ENCODE assay signal across 22 cellular contexts in the genomic region with DNA sequence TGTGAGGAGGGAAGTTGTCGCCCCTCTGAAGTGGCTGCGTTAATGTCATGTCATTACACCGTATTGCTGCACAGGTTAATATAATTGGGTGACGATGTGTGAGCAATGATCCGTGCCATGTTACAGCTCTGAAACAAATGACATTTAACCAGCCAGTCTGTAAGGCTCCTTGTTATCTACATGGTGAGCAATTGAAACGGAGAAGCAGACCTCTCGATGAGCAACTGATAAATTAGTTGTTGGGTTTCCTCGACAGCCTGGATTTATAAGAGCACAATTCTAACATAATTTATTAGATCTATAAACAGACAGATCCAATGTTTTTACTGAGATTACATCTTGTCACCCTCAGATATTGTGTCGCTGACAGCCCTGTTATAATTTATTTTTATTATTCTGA.
"Had no signal": no experiment of that assay in that cellular context is flagged by ENCODE, and none has a peak within 500 bp of the region (broad histone marks: within the 10 kb centered on the region; RNA-seq: fewer than 3 reads in every experiment).

No MANE protein-coding gene starts in this region.

- H3K4me1 ChIP-seq: ascending aorta, esophagus squamous epithelium, gastroesophageal sphincter, lower lobe of right lung, transverse colon had no signal

- ATAC-seq: activated CD4-positive, alpha-beta T cell treated with anti-CD3 and anti-CD28 coated beads for 36 hours; activated naive CD4-positive, alpha-beta T cell treated with anti-CD3 and anti-CD28 coated beads, Interleukin-2, amount 50 U/mL, for 72 hours; activated T-helper 17 cell treated with anti-CD3 and anti-CD28 coated beads, Interleukin-2, amount 50 U/mL, for 72 hours; gastroesophageal sphincter; left lobe of liver; lower lobe of right lung; sciatic nerve; stimulated activated memory B cell treated with anti-CD40 and anti-IgM and Interleukin-4, amounts not matched to agents 10 μg/mL and 1 μg/mL and 100 μg/mL, for 72 hours had no signal

- H3K27me3 ChIP-seq: ascending aorta, brain microvascular endothelial cell had no signal

- H3K36me3 ChIP-seq: ascending aorta, brain microvascular endothelial cell, esophagus squamous epithelium, gastroesophageal sphincter, lower lobe of right lung, transverse colon had no signal

- H3K4me3 ChIP-seq: ascending aorta, esophagus squamous epithelium, gastroesophageal sphincter, lower lobe of right lung, transverse colon had no signal

- H3K9me3 ChIP-seq: ascending aorta, esophagus squamous epithelium, gastroesophageal sphincter, lower lobe of right lung, transverse colon had no signal

- DNase-seq: activated B cell treated with CpG ODN at 0.5 μM for 24 hours; activated CD4-positive, alpha-beta T cell treated with anti-CD3 and anti-CD28 coated beads for 36 hours; activated CD4-positive, alpha-beta T cell treated with anti-CD3 and anti-CD28 coated beads, Interleukin-2, amount 50 U/mL, for 4 hours; activated CD8-positive, alpha-beta memory T cell treated with anti-CD3 and anti-CD28 coated beads for 24 hours; activated CD8-positive, alpha-beta memory T cell treated with anti-CD3 and anti-CD28 coated beads, Interleukin-2, amount 50 U/mL, for 4 hours; activated T-cell treated with anti-CD3 and anti-CD28 coated beads, Interleukin-2, amount 50 U/mL, for 24 hours; brain microvascular endothelial cell; caudate nucleus; esophagus squamous epithelium; kidney; lower lobe of right lung; naive B cell; small intestine; stimulated activated CD4-positive, alpha-beta T cell treated with anti-CD3 and anti-CD28 coated beads, Interleukin-15, amount 100 ng/mL, for 24 hours; transverse colon had no signal

- H3K27ac ChIP-seq: ascending aorta, brain microvascular endothelial cell, esophagus squamous epithelium, gastroesophageal sphincter, lower lobe of right lung, transverse colon had no signal
